ENCODE assay signal across 2 cellular contexts in the genomic region with DNA sequence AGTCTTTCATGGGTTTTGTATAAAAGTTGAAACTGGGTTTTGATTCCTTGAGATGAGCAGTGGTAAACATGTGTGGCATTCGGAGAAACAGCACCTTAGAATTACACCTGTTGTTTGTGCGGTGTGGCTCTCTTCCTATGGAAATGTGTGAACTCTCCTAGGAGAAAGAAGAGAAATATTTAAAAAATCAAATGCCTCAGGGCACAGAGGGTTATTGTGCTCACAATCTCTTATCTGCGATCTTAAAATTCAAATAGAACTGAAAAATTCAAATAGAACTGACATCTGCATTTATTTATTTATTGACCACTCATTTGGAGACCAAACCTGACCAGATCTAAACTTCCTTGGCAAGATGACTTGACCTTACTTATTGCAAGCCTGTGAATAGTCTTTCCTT.
TF ChIP-seq lines count a peak whose summit lies in the region.

No MANE protein-coding gene starts in this region.

TF ChIP-seq in A549, 52 proteins besides CTCF, POLR2A, EP300 and RAD21 (continued from another document):
- TF ChIP-seq EHMT2 (IDR thresholded peaks at IDR 0.05; ENCODE audit: low read depth) (no peak), CHD2 (IDR thresholded peaks at IDR 0.05; ENCODE audit: low read length, partially characterized antibody) (no peak), ZC3H11A (IDR thresholded peaks at IDR 0.05) (no peak), ELK1 (IDR thresholded peaks at IDR 0.05; ENCODE audit: low read depth, low read length) (no peak), NFE2L2 (conservative IDR thresholded peaks at IDR 0.05; ENCODE audit: low read length) (no peak), RARB (CRISPR knock-in tag; IDR thresholded peaks at IDR 0.05) (no peak), ZSCAN20 (CRISPR knock-in tag; IDR thresholded peaks at IDR 0.05) (no peak), BHLHE40 (IDR thresholded peaks at IDR 0.05; ENCODE audit: low read depth, low read length) (no peak), JUNB (IDR thresholded peaks at IDR 0.05) (no peak), KDM5A (IDR thresholded peaks at IDR 0.05) (no peak), KDM1A (IDR thresholded peaks at IDR 0.05; ENCODE audit: low read depth) (no peak), ZNF302 (CRISPR knock-in tag; IDR thresholded peaks at IDR 0.05) (no peak)
- TF ChIP-seq, protein P1, sequence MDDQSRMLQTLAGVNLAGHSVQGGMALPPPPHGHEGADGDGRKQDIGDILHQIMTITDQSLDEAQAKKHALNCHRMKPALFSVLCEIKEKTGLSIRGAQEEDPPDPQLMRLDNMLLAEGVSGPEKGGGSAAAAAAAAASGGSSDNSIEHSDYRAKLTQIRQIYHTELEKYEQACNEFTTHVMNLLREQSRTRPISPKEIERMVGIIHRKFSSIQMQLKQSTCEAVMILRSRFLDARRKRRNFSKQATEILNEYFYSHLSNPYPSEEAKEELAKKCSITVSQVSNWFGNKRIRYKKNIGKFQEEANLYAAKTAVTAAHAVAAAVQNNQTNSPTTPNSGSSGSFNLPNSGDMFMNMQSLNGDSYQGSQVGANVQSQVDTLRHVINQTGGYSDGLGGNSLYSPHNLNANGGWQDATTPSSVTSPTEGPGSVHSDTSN (IDR thresholded peaks at IDR 0.05), result no peak

TF ChIP-seq in IMR-90, 13 proteins besides CTCF, POLR2A, EP300 and RAD21 (continued from another document):
- no peak for TF ChIP-seq NFE2L2 (IDR thresholded peaks at IDR 0.05; ENCODE audit: low read depth, low read length)
- no peak for TF ChIP-seq RCOR1 (IDR thresholded peaks at IDR 0.05; ENCODE audit: insufficient replicate concordance, low read length)
- no peak for TF ChIP-seq USF2 (IDR thresholded peaks at IDR 0.05; ENCODE audit: low read depth, low read length)
- TF ChIP-seq MAZ (IDR thresholded peaks at IDR 0.05; ENCODE audit: borderline replicate concordance, low read depth, low read length), result no peak
- no peak for TF ChIP-seq MXI1 (IDR thresholded peaks at IDR 0.05; ENCODE audit: borderline replicate concordance, low read depth, low read length)
- no peak for TF ChIP-seq BHLHE40 (IDR thresholded peaks at IDR 0.05; ENCODE audit: low read depth, low read length)
- no peak for TF ChIP-seq ELK1 (IDR thresholded peaks at IDR 0.05; ENCODE audit: borderline replicate concordance, low read depth, low read length)
- TF ChIP-seq CEBPB (IDR thresholded peaks at IDR 0.05; ENCODE audit: low read depth, low read length), result no peak
- no peak for TF ChIP-seq CHD1 (IDR thresholded peaks at IDR 0.05; ENCODE audit: low read depth, low read length)
- TF ChIP-seq RFX5 (IDR thresholded peaks at IDR 0.05; ENCODE audit: low read depth, low read length), result no peak
- no peak for TF ChIP-seq MAFK (IDR thresholded peaks at IDR 0.05; ENCODE audit: low read depth, low read length)
- TF ChIP-seq SMC3 (IDR thresholded peaks at IDR 0.05; ENCODE audit: low read depth, low read length), result no peak
